In genomic region chr1:27445177-27445936, GRCh38 we compare ENCODE assay signal across 2 cellular contexts.
TF ChIP-seq lines count a peak whose summit lies in the region.

No MANE protein-coding gene starts in this region.

TF ChIP-seq in IMR-90, 13 proteins besides CTCF, POLR2A, EP300 and RAD21:
- TF ChIP-seq RFX5 (IDR thresholded peaks at IDR 0.05; ENCODE audit: low read depth, low read length), result no peak
- TF ChIP-seq SMC3 (IDR thresholded peaks at IDR 0.05; ENCODE audit: low read depth, low read length), result no peak
- no peak for TF ChIP-seq MAZ (IDR thresholded peaks at IDR 0.05; ENCODE audit: borderline replicate concordance, low read depth, low read length)
- TF ChIP-seq USF2 (IDR thresholded peaks at IDR 0.05; ENCODE audit: low read depth, low read length), result no peak
- no peak for TF ChIP-seq CHD1 (IDR thresholded peaks at IDR 0.05; ENCODE audit: low read depth, low read length)
- TF ChIP-seq RCOR1 (IDR thresholded peaks at IDR 0.05; ENCODE audit: insufficient replicate concordance, low read length), result no peak
- no peak for TF ChIP-seq CEBPB (IDR thresholded peaks at IDR 0.05; ENCODE audit: low read depth, low read length)
- no peak for TF ChIP-seq MAFK (IDR thresholded peaks at IDR 0.05; ENCODE audit: low read depth, low read length)
- TF ChIP-seq BHLHE40 (IDR thresholded peaks at IDR 0.05; ENCODE audit: low read depth, low read length), result no peak
- no peak for TF ChIP-seq FOS (IDR thresholded peaks at IDR 0.05; ENCODE audit: low read depth, low read length)
- TF ChIP-seq ELK1 (IDR thresholded peaks at IDR 0.05; ENCODE audit: borderline replicate concordance, low read depth, low read length), result no peak
- no peak for TF ChIP-seq MXI1 (IDR thresholded peaks at IDR 0.05; ENCODE audit: borderline replicate concordance, low read depth, low read length)
- TF ChIP-seq NFE2L2 (IDR thresholded peaks at IDR 0.05; ENCODE audit: low read depth, low read length), result no peak
TF ChIP-seq in IMR-90: peak in this region for 0.

TF ChIP-seq in HEK293T, 16 proteins besides CTCF, POLR2A, EP300 and RAD21:
- no peak for TF ChIP-seq FOXA1 (IDR thresholded peaks at IDR 0.05)
- no peak for TF ChIP-seq HDGF (IDR thresholded peaks at IDR 0.05; ENCODE audit: borderline replicate concordance)
- TF ChIP-seq PKNOX1 (IDR thresholded peaks at IDR 0.05), result no peak
- no peak for TF ChIP-seq ELF4 (IDR thresholded peaks at IDR 0.05)
- TF ChIP-seq BHLHE40 (IDR thresholded peaks at IDR 0.05; ENCODE audit: borderline replicate concordance), result no peak
- TF ChIP-seq L3MBTL2 (conservative IDR thresholded peaks at IDR 0.05), result no peak
- no peak for TF ChIP-seq SP1 (IDR thresholded peaks at IDR 0.05)
- no peak for TF ChIP-seq ARNT (IDR thresholded peaks at IDR 0.05)
- TF ChIP-seq FOXM1 (IDR thresholded peaks at IDR 0.05; ENCODE audit: borderline replicate concordance), result no peak
- TF ChIP-seq ZNF384 (IDR thresholded peaks at IDR 0.05), result no peak
- TF ChIP-seq NFRKB (IDR thresholded peaks at IDR 0.05), result no peak
- no peak for TF ChIP-seq SUZ12 (IDR thresholded peaks at IDR 0.05)
- no peak for TF ChIP-seq FOXK2 (IDR thresholded peaks at IDR 0.05)
- TF ChIP-seq LEF1 (IDR thresholded peaks at IDR 0.05; ENCODE audit: borderline replicate concordance), result no peak
- TF ChIP-seq CTBP1 (IDR thresholded peaks at IDR 0.05; ENCODE audit: borderline replicate concordance), result no peak
- no peak for TF ChIP-seq TARDBP (IDR thresholded peaks at IDR 0.05)
TF ChIP-seq in HEK293T: peak in this region for 0.
